7 cellular contexts compared by ENCODE assay signal in genomic region chr1:16960560-16961296, GRCh38. TPM values are rescaled to one million over a fixed set of nuclear protein-coding genes. Genes with fewer than 3 reads are reported as not detected.
A peak's percentile ranks its signal among the peaks of the same experiment; 100 is the strongest.
DNase-seq lines count a peak whose midpoint lies in the region; ATAC-seq and TF ChIP-seq lines count a peak whose summit lies in the region.

No MANE protein-coding gene starts in this region.

- peak; percentile 64 for ATAC-seq in HG03520 (IDR thresholded peaks at IDR 0.05; ENCODE audit: unreplicated experiment)
- no peak for ATAC-seq in thoracic aorta (ENCODE audit: insufficient number of reproducible peaks, low FRiP score, low read depth)

- no peaks in the 10 kb centered on the region for H3K4me1 Mint-ChIP-seq in glutamatergic neuron (ENCODE audit: low read depth, unreplicated experiment)

- peak overlapping the region; percentile 83 for H2AFZ ChIP-seq in osteoblast (ENCODE audit: low read length)

- H3K4me3 Mint-ChIP-seq in glutamatergic neuron (ENCODE audit: unreplicated experiment): peak overlapping the region; percentile 63

- no peaks in the 10 kb centered on the region for H3K36me3 Mint-ChIP-seq in glutamatergic neuron (ENCODE audit: unreplicated experiment)

- TF ChIP-seq POLR2A in GM15510 (IDR thresholded peaks at IDR 0.05; ENCODE audit: borderline replicate concordance, extremely low read depth, insufficient read length) (peak; percentile 25), Peyer's patch (IDR thresholded peaks at IDR 0.05) (peak in 1 of 2 donors; percentile 21)

- peak overlapping the region in 3 of 4 donors; percentile 48 to 68 (median 61) for H3K27ac ChIP-seq in Peyer's patch
- no peak overlapping the region for H3K27ac ChIP-seq in osteoblast (ENCODE audit: low read depth, low read length)
- peak overlapping the region; percentile 46 to 50 for H3K27ac ChIP-seq in thoracic aorta

- H3K27me3 ChIP-seq in Peyer's patch: no peaks in the 10 kb centered on the region
- H3K27me3 ChIP-seq in osteoblast (ENCODE audit: insufficient read depth, low read length): no peaks in the 10 kb centered on the region
- H3K27me3 ChIP-seq in thoracic aorta (replicated peaks; ENCODE audit: insufficient read depth): no peaks in the 10 kb centered on the region

- H3K27ac Mint-ChIP-seq in glutamatergic neuron (ENCODE audit: unreplicated experiment): peak overlapping the region; percentile 55

- H3K79me2 ChIP-seq in osteoblast (ENCODE audit: insufficient read depth, low read length): no peaks in the 10 kb centered on the region

- no peaks in the 10 kb centered on the region for H4K20me1 ChIP-seq in osteoblast (ENCODE audit: insufficient read depth, low read length)

- H3K4me2 ChIP-seq in osteoblast (ENCODE audit: insufficient read depth, low read length): peak overlapping the region; percentile 87

- peak; percentile 49 to 92 (median 74) for TF ChIP-seq CTCF in Peyer's patch (IDR thresholded peaks at IDR 0.05)
- peak; percentile 70 for TF ChIP-seq CTCF in glutamatergic neuron (IDR thresholded peaks at IDR 0.05; ENCODE audit: partially characterized antibody, unreplicated experiment)
- peak; percentile 72 for TF ChIP-seq CTCF in osteoblast (IDR thresholded peaks at IDR 0.05; ENCODE audit: extremely low read depth, low read depth, low read length)
- TF ChIP-seq CTCF in thoracic aorta (IDR thresholded peaks at IDR 0.05): peak; percentile 73

- H3K4me3 ChIP-seq in Peyer's patch (peak overlapping the region; percentile 35 to 69 (median 48)), osteoblast (ENCODE audit: insufficient read depth, low read length) (peak overlapping the region; percentile 66), thoracic aorta (peak overlapping the region; percentile 60)

- H3K4me1 ChIP-seq in Peyer's patch: peaks cover 0 to 8% (median 2%) of the 10 kb centered on the region in 4 donors
- peaks cover 11% of the 10 kb centered on the region for H3K4me1 ChIP-seq in osteoblast (ENCODE audit: insufficient read depth, low read length)
- H3K4me1 ChIP-seq in thoracic aorta (ENCODE audit: control insufficient read depth in 1 of 2, low read depth in 2 of 2): peaks cover 6 to 29% of the 10 kb centered on the region in 2 donors

- peak; percentile 84 to 96 (median 94) for DNase-seq in Peyer's patch
- DNase-seq in activated effector memory CD4-positive, alpha-beta T cell treated with anti-CD3 and anti-CD28 coated beads, Interleukin-2, amount 50 U/mL, for 16 hours: peak; percentile 92
- DNase-seq in glutamatergic neuron: peak; percentile 93
- DNase-seq in osteoblast (ENCODE audit: insufficient read length, low spot score, missing footprints): peak; percentile 99
- peak; percentile 54 for DNase-seq in thoracic aorta (ENCODE audit: low spot score)

- H3K27me3 Mint-ChIP-seq in glutamatergic neuron (ENCODE audit: unreplicated experiment): peaks cover 2% of the 10 kb centered on the region

- no peaks in the 10 kb centered on the region for H3K9me3 ChIP-seq in Peyer's patch
- no peaks in the 10 kb centered on the region for H3K9me3 ChIP-seq in osteoblast (ENCODE audit: low read depth, low read length)
- H3K9me3 ChIP-seq in thoracic aorta: no peaks in the 10 kb centered on the region

- no peaks in the 10 kb centered on the region for H3K36me3 ChIP-seq in Peyer's patch
- H3K36me3 ChIP-seq in osteoblast (ENCODE audit: insufficient read depth, low read length): peaks cover 4% of the 10 kb centered on the region
- peaks cover 9% of the 10 kb centered on the region for H3K36me3 ChIP-seq in thoracic aorta

- H3K9me3 Mint-ChIP-seq in glutamatergic neuron (ENCODE audit: unreplicated experiment): no peaks in the 10 kb centered on the region

RNA-seq across cellular contexts. Expression of gene MFAP2, which starts 19.7 kb away (rescaled TPM):
- total RNA-seq in Peyer's patch: 1 to 10 TPM in 3 of 4 donors, not detected in 1; 1.9 to 8.4 (median 2.1) TPM
- total RNA-seq in glutamatergic neuron (ENCODE audit: unreplicated experiment): 2.1 TPM
- 61.2 and 72.2 TPM in 2 replicates for total RNA-seq in osteoblast
- total RNA-seq in thoracic aorta: 10 to 100 TPM; 24.0 to 62.2 TPM

RNA-seq across cellular contexts. Expression of gene CROCC, which starts 39.0 kb away (rescaled TPM):
- 100 to 1,000 TPM in 1 of 4 donors, 10 to 100 TPM in 3; 14.7 to 298 (median 45.1) TPM for total RNA-seq in Peyer's patch
- total RNA-seq in glutamatergic neuron (ENCODE audit: unreplicated experiment): 50.9 TPM
- 15.0 and 20.3 TPM in 2 replicates for total RNA-seq in osteoblast
- total RNA-seq in thoracic aorta: 10 to 100 TPM; 49.7 to 56.2 TPM

RNA-seq across cellular contexts. Expression of gene ATP13A2, which starts 51.0 kb away (rescaled TPM):
- 10 to 100 TPM; 20.6 to 58.0 (median 44.5) TPM for total RNA-seq in Peyer's patch
- 65.0 TPM for total RNA-seq in glutamatergic neuron (ENCODE audit: unreplicated experiment)
- total RNA-seq in osteoblast: 30.6 and 34.4 TPM in 2 replicates
- 10 to 100 TPM; 45.1 to 59.0 TPM for total RNA-seq in thoracic aorta
